24 cellular contexts compared by ENCODE assay signal in the genomic region with DNA sequence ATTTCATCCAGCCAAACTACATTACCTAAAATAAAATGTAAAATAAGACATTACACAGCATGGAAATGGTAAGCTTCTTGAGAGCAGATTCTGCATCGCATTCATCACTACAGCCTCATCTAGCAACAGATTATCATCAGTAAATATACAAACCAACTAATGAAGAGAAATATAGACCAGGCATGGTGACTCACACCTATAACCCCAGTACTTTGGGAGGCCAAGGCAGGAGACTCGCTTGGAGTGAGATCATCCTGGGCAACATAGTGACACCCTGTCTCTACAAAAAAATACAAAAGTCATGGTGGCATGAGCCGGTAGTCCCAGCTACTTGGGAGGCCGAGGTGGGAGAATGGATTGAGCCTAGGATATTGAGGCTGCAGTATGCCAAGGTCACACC. TPM values are rescaled to one million over a fixed set of nuclear protein-coding genes. Genes with fewer than 3 reads are reported as not detected.
DNase-seq lines count a peak whose midpoint lies in the region; ATAC-seq and TF ChIP-seq lines count a peak whose summit lies in the region.
"Had no signal": no experiment of that assay in that cellular context is flagged by ENCODE, and none has a peak within 500 bp of the region (broad histone marks: within the 10 kb centered on the region; RNA-seq: fewer than 3 reads in every experiment).

No MANE protein-coding gene starts in this region.

- DNase-seq in EH (ENCODE audit: low read depth) (peak; percentile 65), HFFc6 (peak; percentile 72), amniotic epithelial cell (ENCODE audit: low read depth) (peak; percentile 34), smooth muscle cell (lab: John Stamatoyannopoulos, UW; ENCODE audit: unreplicated experiment) (no peak), NCI-H526 (lab: John Stamatoyannopoulos, UW) (no peak), ascending aorta (ENCODE audit: low spot score in 2 of 2) (no peak)
- DNase-seq: activated CD4-positive, alpha-beta T cell treated with anti-CD3 and anti-CD28 coated beads, Interleukin-2, amount 10 ng/mL, durations not matched to agents 7 days and 5 days; activated CD8-positive, alpha-beta memory T cell treated with anti-CD3 and anti-CD28 coated beads, Interleukin-2, amount 10 ng/mL, durations not matched to agents 7 days and 5 days; activated naive CD4-positive, alpha-beta T cell treated with anti-CD3 and anti-CD28 coated beads for 36 hours; amniotic stem cell; H7; Karpas-422; kidney glomerular epithelial cell; NCI-H1417 treated with DMSO at 0.1 percent for 48 hours; NCI-H2081; NCI-H2227 treated with DMSO at 0.1 percent for 48 hours; SJCRH30; stimulated activated CD4-positive, alpha-beta T cell treated with anti-CD3 and anti-CD28 coated beads, Interleukin-4, amount 100 ng/mL, for 24 hours; transverse colon had no signal

- H3K9me3 Mint-ChIP-seq in HFFc6 = no peaks in the 10 kb centered on the region
- H3K9me3 Mint-ChIP-seq: activated CD4-positive, alpha-beta T cell treated with anti-CD3 and anti-CD28 coated beads, Interleukin-2, amount 10 ng/mL, durations not matched to agents 7 days and 5 days; activated naive CD4-positive, alpha-beta T cell treated with anti-CD3 and anti-CD28 coated beads for 36 hours; activated T-helper 1 cell treated with anti-CD3 and anti-CD28 coated beads, Interleukin-12 subunit alpha, Interleukin-12 subunit beta, Interleukin-2, Interleukin-4 antibody, amounts not matched to agents 30 ng/mL and 10 ng/mL and 1 ng/mL, durations not matched to agents 14 hours and 24 hours and 36 hours; natural killer cell treated with Interleukin-12 subunit alpha and Interleukin-12 subunit beta and Interleukin-15 and Interleukin-18, amount 100 ng/mL, for 72 hours had no signal

- H3K4me2 ChIP-seq in smooth muscle cell = no peak overlapping the region

- no peaks in the 10 kb centered on the region for H3F3A ChIP-seq in smooth muscle cell (ENCODE audit: low read depth)

- H3K36me3 ChIP-seq in smooth muscle cell (ENCODE audit: low read depth) = peaks cover 16% of the 10 kb centered on the region
- peaks cover 59 to 65% of the 10 kb centered on the region in 2 donors for H3K36me3 ChIP-seq in ascending aorta

- H3K4me1 Mint-ChIP-seq in HFFc6 (ENCODE audit: low read depth) = peaks cover 22% of the 10 kb centered on the region

- H3K27ac ChIP-seq in smooth muscle cell (ENCODE audit: low read depth) (peak overlapping the region; percentile 72), ascending aorta (no peak overlapping the region)
- H3K27ac ChIP-seq: breast epithelium, gastroesophageal sphincter, SJCRH30, transverse colon had no signal

- ATAC-seq in GM18861 (IDR thresholded peaks at IDR 0.05; ENCODE audit: unreplicated experiment) = no peak
- ATAC-seq: activated CD8-positive, alpha-beta memory T cell treated with anti-CD3 and anti-CD28 coated beads, Interleukin-2, amount 10 ng/mL, durations not matched to agents 7 days and 5 days; gastroesophageal sphincter; natural killer cell treated with Interleukin-12 subunit alpha and Interleukin-12 subunit beta and Interleukin-15 and Interleukin-18, amount 100 ng/mL, for 72 hours had no signal

- peaks cover 50% of the 10 kb centered on the region for H3K36me3 Mint-ChIP-seq in HFFc6 (ENCODE audit: low read depth)

- H3K9me3 ChIP-seq in smooth muscle cell (replicated peaks; ENCODE audit: low read depth) (no peaks in the 10 kb centered on the region), ascending aorta (no peaks in the 10 kb centered on the region)
- H3K9me3 ChIP-seq: breast epithelium, gastroesophageal sphincter, SJCRH30, transverse colon had no signal

- H2AFZ ChIP-seq in smooth muscle cell (ENCODE audit: low read depth) = no peak overlapping the region

- peak overlapping the region; percentile 84 for H3K27ac Mint-ChIP-seq in HFFc6
- H3K27ac Mint-ChIP-seq: activated CD4-positive, alpha-beta T cell treated with anti-CD3 and anti-CD28 coated beads, Interleukin-2, amount 10 ng/mL, durations not matched to agents 7 days and 5 days; activated CD8-positive, alpha-beta memory T cell treated with anti-CD3 and anti-CD28 coated beads, Interleukin-2, amount 10 ng/mL, durations not matched to agents 7 days and 5 days; activated naive CD4-positive, alpha-beta T cell treated with anti-CD3 and anti-CD28 coated beads for 36 hours; activated T-helper 1 cell treated with anti-CD3 and anti-CD28 coated beads, Interleukin-12 subunit alpha, Interleukin-12 subunit beta, Interleukin-2, Interleukin-4 antibody, amounts not matched to agents 30 ng/mL and 10 ng/mL and 1 ng/mL, durations not matched to agents 14 hours and 24 hours and 36 hours had no signal

- H3K4me1 ChIP-seq in smooth muscle cell (ENCODE audit: low read depth) = no peaks in the 10 kb centered on the region
- peaks cover 0 to 9% of the 10 kb centered on the region in 2 donors for H3K4me1 ChIP-seq in ascending aorta
- H3K4me1 ChIP-seq: breast epithelium, SJCRH30 had no signal

- H3K27me3 ChIP-seq in smooth muscle cell (ENCODE audit: low read depth) (no peaks in the 10 kb centered on the region), ascending aorta (no peaks in the 10 kb centered on the region)
- H3K27me3 ChIP-seq: breast epithelium, gastroesophageal sphincter, SJCRH30, transverse colon had no signal

- H3K27me3 Mint-ChIP-seq in HFFc6 (ENCODE audit: insufficient read depth) = no peaks in the 10 kb centered on the region
- H3K27me3 Mint-ChIP-seq: activated CD4-positive, alpha-beta T cell treated with anti-CD3 and anti-CD28 coated beads, Interleukin-2, amount 10 ng/mL, durations not matched to agents 7 days and 5 days; activated CD8-positive, alpha-beta memory T cell treated with anti-CD3 and anti-CD28 coated beads, Interleukin-2, amount 10 ng/mL, durations not matched to agents 7 days and 5 days; natural killer cell treated with Interleukin-12 subunit alpha and Interleukin-12 subunit beta and Interleukin-15 and Interleukin-18, amount 100 ng/mL, for 72 hours had no signal

- H4K20me1 ChIP-seq in smooth muscle cell (ENCODE audit: low read depth) = peaks cover 23% of the 10 kb centered on the region

- H3K4me3 ChIP-seq in smooth muscle cell (no peak overlapping the region), ascending aorta (no peak overlapping the region)
- H3K4me3 ChIP-seq: breast epithelium, gastroesophageal sphincter, SJCRH30, transverse colon had no signal

- no peak overlapping the region for H3K4me3 Mint-ChIP-seq in HFFc6
- H3K4me3 Mint-ChIP-seq: activated CD4-positive, alpha-beta T cell treated with anti-CD3 and anti-CD28 coated beads, Interleukin-2, amount 10 ng/mL, durations not matched to agents 7 days and 5 days; activated CD8-positive, alpha-beta memory T cell treated with anti-CD3 and anti-CD28 coated beads, Interleukin-2, amount 10 ng/mL, durations not matched to agents 7 days and 5 days; activated naive CD4-positive, alpha-beta T cell treated with anti-CD3 and anti-CD28 coated beads for 36 hours; activated T-helper 1 cell treated with anti-CD3 and anti-CD28 coated beads, Interleukin-12 subunit alpha, Interleukin-12 subunit beta, Interleukin-2, Interleukin-4 antibody, amounts not matched to agents 30 ng/mL and 10 ng/mL and 1 ng/mL, durations not matched to agents 14 hours and 24 hours and 36 hours; natural killer cell treated with Interleukin-12 subunit alpha and Interleukin-12 subunit beta and Interleukin-15 and Interleukin-18, amount 100 ng/mL, for 72 hours had no signal

- peak overlapping the region; percentile 33 for H3K9ac ChIP-seq in smooth muscle cell (ENCODE audit: low read depth)

- peaks cover 9% of the 10 kb centered on the region for H3K79me2 ChIP-seq in smooth muscle cell (ENCODE audit: low read depth)

- WGBS in smooth muscle cell (ENCODE audit: low lambda C conversion rate) = 67% methylated on average over 4 of the region's 4 CpGs

- intact Hi-C loops in ascending aorta (cut with DNase I) = loop anchor here (5.0 kb wide), 1 partner anchor 89 kb away; no protein-coding TSS in a partner anchor

- no peak for TF ChIP-seq CTCF in HFFc6 (IDR thresholded peaks at IDR 0.05)
- no peak for TF ChIP-seq CTCF in smooth muscle cell (IDR thresholded peaks at IDR 0.05; ENCODE audit: borderline replicate concordance, insufficient read depth, poor library complexity, severe bottlenecking)
- TF ChIP-seq CTCF in ascending aorta (IDR thresholded peaks at IDR 0.05) = no peak

RNA-seq across cellular contexts. Expression of gene NCBP3, which starts 19.9 kb away (rescaled TPM):
- total RNA-seq in HFFc6 (2021; fragmentation: NEBNext Ultra II Directional; extraction: Animal tissue kit (Norgen Biotek cat#: 25700)) = 10 to 100 TPM; 22.4 to 28.6 (median 25.3) TPM
- total RNA-seq in smooth muscle cell (28.3 and 30.0 TPM in 2 replicates), ascending aorta (3.9 TPM)
- polyA plus RNA-seq in smooth muscle cell = 30.7 and 32.4 TPM in 2 replicates

RNA-seq across cellular contexts. Expression of gene ITGAE, which starts 25.2 kb away (rescaled TPM):
- 10 to 100 TPM; 28.2 to 35.0 (median 30.8) TPM for total RNA-seq in HFFc6 (2021; fragmentation: NEBNext Ultra II Directional; extraction: Animal tissue kit (Norgen Biotek cat#: 25700))
- total RNA-seq in smooth muscle cell (43.8 and 51.2 TPM in 2 replicates), ascending aorta (15.8 TPM)
- 61.4 and 66.7 TPM in 2 replicates for polyA plus RNA-seq in smooth muscle cell

Comparison
In these comparisons a context has a peak if more than half of its experiments do, and no peak if none do; other contexts are left out.
1. DNase-seq: peak in EH (single experiment), HFFc6 (single experiment) and amniotic epithelial cell (single experiment); none in smooth muscle cell (single experiment), NCI-H526 (0 of 2) and ascending aorta (0 of 2).